In genomic region chr1:44819594-44820327, GRCh38 we compare ENCODE assay signal across 1 cellular context.
TF ChIP-seq lines count a peak whose summit lies in the region.

No MANE protein-coding gene starts in this region.

TF ChIP-seq in HepG2, 621 proteins besides CTCF, POLR2A, EP300 and RAD21 (continued from another document and continues in another):
- TF ChIP-seq EEA1 (CRISPR knock-in tag; IDR thresholded peaks at IDR 0.05; ENCODE audit: borderline replicate concordance) (no peak), FOXK1 (CRISPR knock-in tag; IDR thresholded peaks at IDR 0.05; ENCODE audit: borderline replicate concordance, low read depth) (peak; percentile 29; the same call in 1 of the 2 replicates), ZNF251 (CRISPR knock-in tag; IDR thresholded peaks at IDR 0.05) (no peak), ZNF362 (CRISPR knock-in tag; IDR thresholded peaks at IDR 0.05; ENCODE audit: borderline replicate concordance) (0 out of 2 replicates have a peak, but pooled peaks have one; percentile 65), NCOR1 (IDR thresholded peaks at IDR 0.05; ENCODE audit: borderline replicate concordance, low read length) (peak; percentile 50; the same call in 1 of the 2 replicates), CBFB (CRISPR knock-in tag; IDR thresholded peaks at IDR 0.05) (no peak), ELF4 (CRISPR knock-in tag; IDR thresholded peaks at IDR 0.05; ENCODE audit: borderline replicate concordance) (0 out of 2 replicates have a peak, but pooled peaks have one; percentile 64), RFX5 (IDR thresholded peaks at IDR 0.05; ENCODE audit: low read depth, low read length) (peak; percentile 43; the same call in 1 of the 2 replicates), ZNF260 (CRISPR knock-in tag; IDR thresholded peaks at IDR 0.05; ENCODE audit: borderline replicate concordance, low read depth) (no peak), ZBTB7B (CRISPR knock-in tag; IDR thresholded peaks at IDR 0.05) (no peak), ZNF558 (CRISPR knock-in tag; IDR thresholded peaks at IDR 0.05; ENCODE audit: borderline replicate concordance) (no peak; the same call in 1 of the 2 replicates), ZNF766 (CRISPR knock-in tag; IDR thresholded peaks at IDR 0.05; ENCODE audit: borderline replicate concordance) (no peak; the same call in none of the 2 replicates), NFAT5 (CRISPR knock-in tag; IDR thresholded peaks at IDR 0.05) (no peak), AGO2 (optimal IDR thresholded peaks at IDR 0.05; ENCODE audit: low read depth, low read length) (no peak), HDAC2 (CRISPR knock-in tag; IDR thresholded peaks at IDR 0.05) (no peak; the same call in none of the 2 replicates), ZNF839 (CRISPR knock-in tag; IDR thresholded peaks at IDR 0.05; ENCODE audit: borderline replicate concordance) (no peak), ZNF792 (CRISPR knock-in tag; IDR thresholded peaks at IDR 0.05) (peak; percentile 70; the same call in 1 of the 2 replicates), KLF11 (CRISPR knock-in tag; IDR thresholded peaks at IDR 0.05) (no peak; the same call in 1 of the 2 replicates), DNMT3B (CRISPR knock-in tag; conservative IDR thresholded peaks at IDR 0.05) (0 out of 2 replicates have a peak, but pooled peaks have one; percentile 33), ATM (IDR thresholded peaks at IDR 0.05; ENCODE audit: borderline replicate concordance) (no peak), JUND (CRISPR knock-in tag; IDR thresholded peaks at IDR 0.05) (peak; percentile 73; the same call in 1 of the 2 replicates), ZNF83 (CRISPR knock-in tag; IDR thresholded peaks at IDR 0.05; ENCODE audit: borderline replicate concordance) (no peak), TEAD3 (CRISPR knock-in tag; optimal IDR thresholded peaks at IDR 0.05; ENCODE audit: borderline replicate concordance) (peak; percentile 68), HHEX (CRISPR knock-in tag; IDR thresholded peaks at IDR 0.05) (no peak), ZNF879 (CRISPR knock-in tag; IDR thresholded peaks at IDR 0.05) (no peak), DRAP1 (CRISPR knock-in tag; IDR thresholded peaks at IDR 0.05) (peak; percentile 100), AFF4 (CRISPR knock-in tag; IDR thresholded peaks at IDR 0.05) (peak; percentile 82; the same call in 1 of the 2 replicates), ZNF296 (CRISPR knock-in tag; conservative IDR thresholded peaks at IDR 0.05) (no peak), ZFYVE20 (CRISPR knock-in tag; IDR thresholded peaks at IDR 0.05; ENCODE audit: borderline replicate concordance, low read depth) (no peak), MEIS2 (CRISPR knock-in tag; IDR thresholded peaks at IDR 0.05) (no peak), ZNF274 (CRISPR knock-in tag; IDR thresholded peaks at IDR 0.05) (no peak), ZNF572 (CRISPR knock-in tag; IDR thresholded peaks at IDR 0.05) (no peak), STAG1 (CRISPR knock-in tag; IDR thresholded peaks at IDR 0.05) (no peak; the same call in 1 of the 2 replicates), ATF2 (CRISPR knock-in tag; IDR thresholded peaks at IDR 0.05) (peak; percentile 59; the same call in 1 of the 2 replicates), XBP1 (CRISPR knock-in tag; IDR thresholded peaks at IDR 0.05) (no peak), ZNF225 (CRISPR knock-in tag; IDR thresholded peaks at IDR 0.05) (no peak; the same call in 1 of the 2 replicates), TOE1 (CRISPR knock-in tag; IDR thresholded peaks at IDR 0.05) (peak; percentile 98), CCDC6 (CRISPR knock-in tag; IDR thresholded peaks at IDR 0.05) (peak; percentile 88; the same call in 1 of the 2 replicates), RFX3 (CRISPR knock-in tag; IDR thresholded peaks at IDR 0.05) (no peak), GPBP1L1 (CRISPR knock-in tag; IDR thresholded peaks at IDR 0.05) (no peak), NAIF1 (CRISPR knock-in tag; IDR thresholded peaks at IDR 0.05; ENCODE audit: borderline replicate concordance) (peak; percentile 76), ZBTB14 (CRISPR knock-in tag; IDR thresholded peaks at IDR 0.05) (no peak), NFRKB (IDR thresholded peaks at IDR 0.05) (no peak), ARID5B (CRISPR knock-in tag; IDR thresholded peaks at IDR 0.05) (peak; percentile 36; the same call in 1 of the 2 replicates), ZNF547 (CRISPR knock-in tag; IDR thresholded peaks at IDR 0.05) (no peak; the same call in 1 of the 2 replicates), RELA (CRISPR knock-in tag; IDR thresholded peaks at IDR 0.05) (no peak)
